Comparison of ENCODE assay signal across 1 cellular context in genomic region chr1:215606564-215607168, GRCh38.
TF ChIP-seq lines count a peak whose summit lies in the region.

No MANE protein-coding gene starts in this region.

TF ChIP-seq in GM23338, 12 proteins besides CTCF, POLR2A, EP300 and RAD21 (continued from another document):
- no peak for TF ChIP-seq ZNF462 (CRISPR knock-in tag; IDR thresholded peaks at IDR 0.05)
- TF ChIP-seq EZH2 (IDR thresholded peaks at IDR 0.05; ENCODE audit: low read depth, unreplicated experiment) = no peak
- TF ChIP-seq STAT1 (IDR thresholded peaks at IDR 0.05; ENCODE audit: unreplicated experiment) = no peak
- no peak for TF ChIP-seq POLR2AphosphoS5 (IDR thresholded peaks at IDR 0.05; ENCODE audit: low read depth)
- no peak for TF ChIP-seq EZH2phosphoT487 (IDR thresholded peaks at IDR 0.05; ENCODE audit: unreplicated experiment)
- no peak for TF ChIP-seq NANOG (IDR thresholded peaks at IDR 0.05; ENCODE audit: borderline replicate concordance)
- TF ChIP-seq ZNF114 (CRISPR knock-in tag; IDR thresholded peaks at IDR 0.05) = no peak
- no peak for TF ChIP-seq REST (IDR thresholded peaks at IDR 0.05; ENCODE audit: unreplicated experiment)
TF ChIP-seq in GM23338: peak in this region for 0.
